In the genomic region with DNA sequence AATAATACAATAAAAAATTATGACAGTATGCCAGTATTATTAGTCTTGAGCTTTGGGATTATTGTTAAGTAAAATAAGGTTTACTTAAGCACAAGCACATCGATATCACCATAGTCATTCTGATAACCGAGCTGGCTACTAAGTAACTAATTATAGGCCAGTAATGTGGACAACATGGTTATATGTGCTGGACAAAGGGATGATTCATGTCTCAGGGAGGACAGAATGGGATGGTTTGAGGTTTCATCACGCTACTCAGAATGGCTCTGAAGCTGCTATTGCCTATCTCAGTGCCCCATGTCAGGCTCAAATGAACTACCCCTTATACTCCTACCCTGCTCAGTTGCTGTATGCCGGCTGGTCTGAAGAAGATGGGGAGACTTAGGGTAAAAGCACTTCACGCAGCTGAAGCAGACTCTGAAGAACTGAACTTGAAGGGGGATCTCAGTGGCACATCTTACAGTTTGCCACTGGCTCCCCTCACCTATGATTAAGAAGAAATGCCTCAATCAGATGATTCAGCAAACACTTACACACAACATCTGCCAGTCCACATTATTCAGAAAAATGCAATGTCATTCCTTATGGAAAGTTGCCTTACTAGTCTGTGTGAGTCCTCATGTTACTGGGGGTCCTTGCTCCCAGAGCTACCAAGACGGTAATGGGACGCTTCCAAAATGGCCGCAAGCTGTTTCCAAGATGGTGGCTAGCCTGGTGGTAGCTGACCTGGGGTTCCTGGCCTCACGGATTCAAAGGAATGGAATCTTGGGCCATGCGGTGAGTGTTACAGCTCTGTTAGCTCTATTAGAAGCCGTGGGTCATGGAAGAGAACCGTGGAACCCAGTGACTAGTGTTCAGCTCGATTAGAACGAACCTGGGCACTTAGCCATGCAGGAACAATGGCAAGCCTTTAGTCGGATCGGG, we compare ENCODE assay signal across 1 cellular context.
TF ChIP-seq lines count a peak whose summit lies in the region.

No MANE protein-coding gene starts in this region.

TF ChIP-seq in K562, 482 proteins besides CTCF, POLR2A, EP300 and RAD21 (continued from another document):
- TF ChIP-seq, protein P1, sequence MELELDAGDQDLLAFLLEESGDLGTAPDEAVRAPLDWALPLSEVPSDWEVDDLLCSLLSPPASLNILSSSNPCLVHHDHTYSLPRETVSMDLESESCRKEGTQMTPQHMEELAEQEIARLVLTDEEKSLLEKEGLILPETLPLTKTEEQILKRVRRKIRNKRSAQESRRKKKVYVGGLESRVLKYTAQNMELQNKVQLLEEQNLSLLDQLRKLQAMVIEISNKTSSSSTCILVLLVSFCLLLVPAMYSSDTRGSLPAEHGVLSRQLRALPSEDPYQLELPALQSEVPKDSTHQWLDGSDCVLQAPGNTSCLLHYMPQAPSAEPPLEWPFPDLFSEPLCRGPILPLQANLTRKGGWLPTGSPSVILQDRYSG (tag; conservative IDR thresholded peaks at IDR 0.05; ENCODE audit: low read depth), result peak; percentile 49; the same call in 1 of the 2 replicates
- TF ChIP-seq, protein P2, sequence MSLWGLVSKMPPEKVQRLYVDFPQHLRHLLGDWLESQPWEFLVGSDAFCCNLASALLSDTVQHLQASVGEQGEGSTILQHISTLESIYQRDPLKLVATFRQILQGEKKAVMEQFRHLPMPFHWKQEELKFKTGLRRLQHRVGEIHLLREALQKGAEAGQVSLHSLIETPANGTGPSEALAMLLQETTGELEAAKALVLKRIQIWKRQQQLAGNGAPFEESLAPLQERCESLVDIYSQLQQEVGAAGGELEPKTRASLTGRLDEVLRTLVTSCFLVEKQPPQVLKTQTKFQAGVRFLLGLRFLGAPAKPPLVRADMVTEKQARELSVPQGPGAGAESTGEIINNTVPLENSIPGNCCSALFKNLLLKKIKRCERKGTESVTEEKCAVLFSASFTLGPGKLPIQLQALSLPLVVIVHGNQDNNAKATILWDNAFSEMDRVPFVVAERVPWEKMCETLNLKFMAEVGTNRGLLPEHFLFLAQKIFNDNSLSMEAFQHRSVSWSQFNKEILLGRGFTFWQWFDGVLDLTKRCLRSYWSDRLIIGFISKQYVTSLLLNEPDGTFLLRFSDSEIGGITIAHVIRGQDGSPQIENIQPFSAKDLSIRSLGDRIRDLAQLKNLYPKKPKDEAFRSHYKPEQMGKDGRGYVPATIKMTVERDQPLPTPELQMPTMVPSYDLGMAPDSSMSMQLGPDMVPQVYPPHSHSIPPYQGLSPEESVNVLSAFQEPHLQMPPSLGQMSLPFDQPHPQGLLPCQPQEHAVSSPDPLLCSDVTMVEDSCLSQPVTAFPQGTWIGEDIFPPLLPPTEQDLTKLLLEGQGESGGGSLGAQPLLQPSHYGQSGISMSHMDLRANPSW (CRISPR knock-in tag; IDR thresholded peaks at IDR 0.05), result no peak
- no peak for TF ChIP-seq NR2C1 (IDR thresholded peaks at IDR 0.05)
- TF ChIP-seq NR2C1 (tag; IDR thresholded peaks at IDR 0.05), result peak; percentile 46
- peak; percentile 48; the same call in 1 of the 2 replicates for TF ChIP-seq C11orf30 (IDR thresholded peaks at IDR 0.05; ENCODE audit: low read depth)
- peak; percentile 72; the same call in 1 of the 2 replicates for TF ChIP-seq BACH1 (tag; IDR thresholded peaks at IDR 0.05)
- peak; percentile 30; the same call in 1 of the 2 replicates for TF ChIP-seq ZNF444 (CRISPR knock-in tag; IDR thresholded peaks at IDR 0.05)
- peak; percentile 97 for TF ChIP-seq MAFG (tag; conservative IDR thresholded peaks at IDR 0.05)
- no peak for TF ChIP-seq ZEB2 (IDR thresholded peaks at IDR 0.05)
TF ChIP-seq in K562: peak in this region for 14.
